ENCODE assay signal across 20 cellular contexts in the genomic region with DNA sequence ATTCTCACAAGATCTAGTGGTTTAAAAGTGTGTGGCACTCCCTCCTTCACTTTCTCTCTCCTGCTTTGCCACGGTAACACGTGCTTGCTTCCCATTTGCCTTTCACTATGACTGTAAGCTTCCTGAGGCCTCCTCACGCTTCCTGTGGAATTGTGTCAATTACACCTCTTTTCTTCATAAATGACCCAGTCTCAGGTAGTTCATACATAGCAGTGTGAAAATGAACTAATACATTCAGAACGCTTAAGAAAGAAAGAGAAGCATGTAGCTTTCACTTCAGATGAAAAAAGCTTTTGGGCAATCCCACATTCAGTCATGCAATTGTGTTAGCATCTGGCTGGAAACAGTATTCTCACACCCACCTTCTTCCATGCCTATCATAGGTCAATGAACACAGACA.
DNase-seq lines count a peak whose midpoint lies in the region; ATAC-seq and TF ChIP-seq lines count a peak whose summit lies in the region.
"Had no signal": no experiment of that assay in that cellular context is flagged by ENCODE, and none has a peak within 500 bp of the region (broad histone marks: within the 10 kb centered on the region; RNA-seq: fewer than 3 reads in every experiment).

No MANE protein-coding gene starts in this region.

- no peak for TF ChIP-seq CTCF in OCI-LY3 (IDR thresholded peaks at IDR 0.05; ENCODE audit: low read depth, low read length)
- TF ChIP-seq CTCF in nephron progenitor cell (IDR thresholded peaks at IDR 0.05): no peak

- H3K79me2 ChIP-seq in OCI-LY3 (ENCODE audit: low read length): peaks cover 20% of the 10 kb centered on the region

- no peak overlapping the region; the same call in 1 of the 2 replicates for H2AFZ ChIP-seq in OCI-LY3 (ENCODE audit: low read depth, low read length)

- H3K36me3 Mint-ChIP-seq in nephron progenitor cell (ENCODE audit: low read depth): peaks cover 39% of the 10 kb centered on the region
- H3K36me3 Mint-ChIP-seq: CD4-positive, CD25-positive, alpha-beta regulatory T cell; stimulated activated memory B cell treated with anti-CD40 and anti-IgM and Interleukin-4, amounts not matched to agents 10 μg/mL and 1 μg/mL and 100 μg/mL, for 72 hours had no signal

- DNase-seq in nephron progenitor cell: no peak
- DNase-seq in RPMI8226: no peak
- DNase-seq in stimulated activated CD4-positive, alpha-beta T cell treated with anti-CD3 and anti-CD28 coated beads, Interleukin-4, amount 100 ng/mL, for 4 hours: no peak
- DNase-seq: activated naive CD4-positive, alpha-beta T cell treated with anti-CD3 and anti-CD28 coated beads for 36 hours; activated T-cell treated with anti-CD3 and anti-CD28 coated beads, Interleukin-2, amount 50 U/mL, for 4 hours; CD4-positive, CD25-positive, alpha-beta regulatory T cell; dermis blood vessel endothelial cell; DMS 273 treated with DMSO at 0.1 percent for 48 hours; KG1; NCI-H526 treated with DMSO at 0.1 percent for 48 hours; Right ventricle myocardium superior; stimulated activated CD4-positive, alpha-beta T cell treated with anti-CD3 and anti-CD28 coated beads, Interleukin-2, amount 100 ng/mL, for 24 hours had no signal

- H3K9me3 Mint-ChIP-seq in nephron progenitor cell: peaks cover 20% of the 10 kb centered on the region
- H3K9me3 Mint-ChIP-seq: activated naive CD4-positive, alpha-beta T cell treated with anti-CD3 and anti-CD28 coated beads for 36 hours; activated T-cell treated with anti-CD3 and anti-CD28 coated beads, Interleukin-2, amount 50 U/mL, for 4 hours; stimulated activated memory B cell treated with anti-CD40 and anti-IgM and Interleukin-4, amounts not matched to agents 10 μg/mL and 1 μg/mL and 100 μg/mL, for 72 hours had no signal

- H3K9ac ChIP-seq in OCI-LY3 (ENCODE audit: low read length): no peak overlapping the region; the same call in 1 of the 2 replicates

- H3K4me1 ChIP-seq in OCI-LY3 (ENCODE audit: low read length): peaks cover 47% of the 10 kb centered on the region

- H3K4me3 Mint-ChIP-seq in nephron progenitor cell: no peak overlapping the region
- H3K4me3 Mint-ChIP-seq: activated naive CD4-positive, alpha-beta T cell treated with anti-CD3 and anti-CD28 coated beads for 36 hours; activated T-cell treated with anti-CD3 and anti-CD28 coated beads, Interleukin-2, amount 50 U/mL, for 4 hours; stimulated activated memory B cell treated with anti-CD40 and anti-IgM and Interleukin-4, amounts not matched to agents 10 μg/mL and 1 μg/mL and 100 μg/mL, for 72 hours had no signal

- H3K4me1 Mint-ChIP-seq in nephron progenitor cell: peaks cover 59% of the 10 kb centered on the region

- no peaks in the 10 kb centered on the region for H4K20me1 ChIP-seq in OCI-LY3 (ENCODE audit: insufficient read depth, low read length)

- peak overlapping the region; percentile 57 for H3K4me2 ChIP-seq in OCI-LY3 (ENCODE audit: low read length)

- peak overlapping the region; percentile 21 for H3K27ac ChIP-seq in OCI-LY3 (ENCODE audit: low read length)
- H3K27ac ChIP-seq: suprapubic skin, vagina had no signal

- ATAC-seq in GM18867 (IDR thresholded peaks at IDR 0.05; ENCODE audit: unreplicated experiment): peak; percentile 54
- ATAC-seq in HG02798 (IDR thresholded peaks at IDR 0.05; ENCODE audit: poor library complexity, unreplicated experiment): peak; percentile 37
- no peak for ATAC-seq in HG02678 (IDR thresholded peaks at IDR 0.05; ENCODE audit: unreplicated experiment)
- ATAC-seq: activated T-cell treated with anti-CD3 and anti-CD28 coated beads, Interleukin-2, amount 50 U/mL, for 4 hours; HCT116; stimulated activated memory B cell treated with anti-CD40 and anti-IgM and Interleukin-4, amounts not matched to agents 10 μg/mL and 1 μg/mL and 100 μg/mL, for 72 hours had no signal

- no peaks in the 10 kb centered on the region for H3K9me3 ChIP-seq in OCI-LY3 (ENCODE audit: insufficient read depth, low read length)
- H3K9me3 ChIP-seq: suprapubic skin, vagina had no signal

- H3K4me3 ChIP-seq in OCI-LY3 (ENCODE audit: low read length): peak overlapping the region; percentile 45
- H3K4me3 ChIP-seq: suprapubic skin, vagina had no signal

- H3K27me3 Mint-ChIP-seq in nephron progenitor cell (ENCODE audit: low read depth, poor library complexity): no peaks in the 10 kb centered on the region
- H3K27me3 Mint-ChIP-seq: CD4-positive, CD25-positive, alpha-beta regulatory T cell; stimulated activated memory B cell treated with anti-CD40 and anti-IgM and Interleukin-4, amounts not matched to agents 10 μg/mL and 1 μg/mL and 100 μg/mL, for 72 hours had no signal

- H3K27ac Mint-ChIP-seq in nephron progenitor cell: peak overlapping the region; percentile 40
- H3K27ac Mint-ChIP-seq: activated naive CD4-positive, alpha-beta T cell treated with anti-CD3 and anti-CD28 coated beads for 36 hours; CD4-positive, CD25-positive, alpha-beta regulatory T cell; stimulated activated memory B cell treated with anti-CD40 and anti-IgM and Interleukin-4, amounts not matched to agents 10 μg/mL and 1 μg/mL and 100 μg/mL, for 72 hours had no signal

- H3K27me3 ChIP-seq in OCI-LY3 (ENCODE audit: low read depth, low read length): no peaks in the 10 kb centered on the region
- H3K27me3 ChIP-seq: suprapubic skin, vagina had no signal

- H3K36me3 ChIP-seq in OCI-LY3 (replicated peaks; ENCODE audit: low read depth, low read length): peaks cover 5% of the 10 kb centered on the region
- H3K36me3 ChIP-seq: suprapubic skin, vagina had no signal
